Comparison of ENCODE assay signal across 9 cellular contexts in the genomic region with DNA sequence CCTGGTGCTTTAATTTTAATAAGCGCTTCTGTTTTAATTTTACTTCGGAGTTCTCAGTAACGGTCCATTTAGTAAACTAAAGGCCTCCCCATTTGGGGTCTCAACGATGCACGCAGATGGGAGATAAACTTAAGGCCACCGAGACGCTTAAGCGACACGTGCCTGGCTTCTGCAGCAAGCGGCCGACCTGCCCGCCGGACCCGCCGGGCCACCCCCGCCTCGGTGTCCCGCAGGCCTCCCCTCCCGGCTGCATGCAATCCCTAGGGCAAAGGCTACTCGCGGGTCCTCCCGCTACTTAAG. TPM values are rescaled to one million over a fixed set of nuclear protein-coding genes. Genes with fewer than 3 reads are reported as not detected.
DNase-seq lines count a peak whose midpoint lies in the region; ATAC-seq, FAIRE-seq and TF ChIP-seq lines count a peak whose summit lies in the region.
"Had no signal": no experiment of that assay in that cellular context is flagged by ENCODE, and none has a peak within 500 bp of the region (broad histone marks: within the 10 kb centered on the region; RNA-seq: fewer than 3 reads in every experiment).

No MANE protein-coding gene starts in this region.

- peak overlapping the region in 1 of 2 experiments; percentile 66 for H3K18ac ChIP-seq in mesenchymal stem cell (ENCODE audit: low read depth in 1 of 2, low read length in 2 of 2)

- TF ChIP-seq CTCF in astrocyte of the cerebellum (IDR thresholded peaks at IDR 0.05; ENCODE audit: low read depth, low read length, missing control alignments), result no peak

- H3K14ac ChIP-seq in mesenchymal stem cell (ENCODE audit: low read length in 2 of 2), result peak overlapping the region in 1 of 2 experiments; percentile 83

- H3K9ac ChIP-seq in mesenchymal stem cell (ENCODE audit: low read length), result peak overlapping the region; percentile 89

- peak overlapping the region; percentile 94 for H3K4me2 ChIP-seq in mesenchymal stem cell (ENCODE audit: low read length, poor library complexity, severe bottlenecking)

- H3K4me3 ChIP-seq in astrocyte of the cerebellum (ENCODE audit: low read depth, low read length) (peak overlapping the region; percentile 79), mesenchymal stem cell (ENCODE audit: insufficient read depth in 1 of 2, low read depth in 1 of 2, low read length in 2 of 2) (peak overlapping the region; percentile 87 to 90)

- H3K23ac ChIP-seq in mesenchymal stem cell (ENCODE audit: low read length in 2 of 2), result peak overlapping the region in 1 of 2 experiments; percentile 79

- no peaks in the 10 kb centered on the region for H3K9me3 ChIP-seq in mesenchymal stem cell (ENCODE audit: control insufficient read depth, low read length)

- no peak overlapping the region for H2BK15ac ChIP-seq in mesenchymal stem cell (ENCODE audit: low read depth, poor library complexity, severe bottlenecking)

- peak overlapping the region; percentile 72 for H2AFZ ChIP-seq in mesenchymal stem cell (ENCODE audit: low read depth, low read length)

- no peak for FAIRE-seq in H54 (lab: Jason Lieb, UNC)

- peaks cover 10% of the 10 kb centered on the region for H3K79me1 ChIP-seq in mesenchymal stem cell (replicated peaks; ENCODE audit: low read length, poor library complexity, severe bottlenecking)

- H3K36me3 ChIP-seq in mesenchymal stem cell (ENCODE audit: control insufficient read depth in 1 of 2, insufficient read depth in 2 of 2, low read depth in 1 of 2, low read length in 2 of 2), result peaks cover 0 to 2% of the 10 kb centered on the region in 2 experiments

- no peak overlapping the region for H2BK5ac ChIP-seq in mesenchymal stem cell (ENCODE audit: low read depth, low read length, poor library complexity, severe bottlenecking)

- H3K27ac ChIP-seq in mesenchymal stem cell (ENCODE audit: low read length, poor library complexity, severe bottlenecking), result peak overlapping the region; percentile 25

- under 1% methylated on average over 22 of the region's 22 CpGs for WGBS in mesenchymal stem cell

- no peak overlapping the region for H2AK5ac ChIP-seq in mesenchymal stem cell (ENCODE audit: low read length, severe bottlenecking)

- H4K91ac ChIP-seq in mesenchymal stem cell (ENCODE audit: low read length), result no peak overlapping the region

- no peaks in the 10 kb centered on the region for H3K27me3 ChIP-seq in mesenchymal stem cell (ENCODE audit: control insufficient read depth in 1 of 2, insufficient read depth in 1 of 2, low read length in 2 of 2)

- peak overlapping the region in 1 of 2 experiments; percentile 21 for H2BK12ac ChIP-seq in mesenchymal stem cell (ENCODE audit: low read length in 2 of 2)

- ATAC-seq in GM18508 (IDR thresholded peaks at IDR 0.05; ENCODE audit: insufficient read depth, unreplicated experiment), result peak; percentile 4
- peak; percentile 11 for ATAC-seq in HG03064 (IDR thresholded peaks at IDR 0.05; ENCODE audit: low read depth, unreplicated experiment)

- no peak for TF ChIP-seq POLR2A in H54 (IDR thresholded peaks at IDR 0.05; ENCODE audit: low read depth, low read length)

- DNase-seq in astrocyte of the cerebellum (ENCODE audit: low read depth) (no peak), mesenchymal stem cell (no peak), mesenteric fat pad (ENCODE audit: low spot score) (no peak), H54 (ENCODE audit: insufficient read length, low spot score) (no peak), NCI-H526 (lab: John Stamatoyannopoulos, UW) (no peak)
- DNase-seq in stimulated activated CD4-positive, alpha-beta T cell treated with anti-CD3 and anti-CD28 coated beads, Interleukin-2, amount 100 ng/mL, for 48 hours, result no peak

- peak overlapping the region in 1 of 2 experiments; percentile 38 for H3K4ac ChIP-seq in mesenchymal stem cell (ENCODE audit: low read depth in 1 of 2, low read length in 2 of 2)

- H4K8ac ChIP-seq in mesenchymal stem cell (ENCODE audit: low read length), result peak overlapping the region; percentile 69

- H3K4me1 ChIP-seq in mesenchymal stem cell (ENCODE audit: control insufficient read depth, insufficient read depth, low read depth, low read length), result peaks cover 4% of the 10 kb centered on the region

- H2BK120ac ChIP-seq in mesenchymal stem cell (ENCODE audit: low read depth, low read length), result no peak overlapping the region

- in situ Hi-C loops in astrocyte of the cerebellum (cut with HindIII; ENCODE audit: low sequenced_read_pairs), result no loop called here

RNA-seq across cellular contexts. Expression of a gene that starts 0.6 kb away (rescaled TPM):
- 31.2 TPM for polyA plus RNA-seq in mesenchymal stem cell (2013, experiment 1 of 2)
- 36.8 TPM for polyA plus RNA-seq in mesenchymal stem cell (2013, experiment 2 of 2)
- 39.2 TPM for total RNA-seq in mesenteric fat pad

RNA-seq across cellular contexts. Expression of a gene that starts 18.6 kb away (rescaled TPM):
- 0.79 TPM for polyA plus RNA-seq in mesenchymal stem cell (2013, experiment 1 of 2)
- 1.1 TPM for polyA plus RNA-seq in mesenchymal stem cell (2013, experiment 2 of 2)
- 0.19 TPM for total RNA-seq in mesenteric fat pad
- total RNA-seq: T-helper 2 cell treated with Interferon-gamma antibody and Interleukin-4, amounts not matched to agents 100 ng/mL and 5 ng/mL, for 36 hours had no signal

RNA-seq across cellular contexts. Expression of a gene that starts 60.0 kb away (rescaled TPM):
- polyA plus RNA-seq in mesenchymal stem cell (2013, experiment 1 of 2), result 29.0 TPM
- polyA plus RNA-seq in mesenchymal stem cell (2013, experiment 2 of 2), result 29.6 TPM
- total RNA-seq in mesenteric fat pad, result 36.8 TPM
